ENCODE assay signal across 15 cellular contexts in genomic region chr11:114366331-114367243, GRCh38. TPM values are rescaled to one million over a fixed set of nuclear protein-coding genes. Genes with fewer than 3 reads are reported as not detected.
A peak's percentile ranks its signal among the peaks of the same experiment; 100 is the strongest.
DNase-seq lines count a peak whose midpoint lies in the region; ATAC-seq, FAIRE-seq and TF ChIP-seq lines count a peak whose summit lies in the region.
"Had no signal": no experiment of that assay in that cellular context is flagged by ENCODE, and none has a peak within 500 bp of the region (broad histone marks: within the 10 kb centered on the region; RNA-seq: fewer than 3 reads in every experiment).

No MANE protein-coding gene starts in this region.

- CTCF ChIA-PET in CD4-positive, alpha-beta T cell (lab: Charles Lee): no interaction called here

- no peaks in the 10 kb centered on the region for H4K20me1 ChIP-seq in smooth muscle cell (ENCODE audit: low read depth)

- no peaks in the 10 kb centered on the region for H3F3A ChIP-seq in smooth muscle cell (ENCODE audit: low read depth)

- peak; percentile 92 for FAIRE-seq in H54 (lab: Jason Lieb, UNC)
- no peak for FAIRE-seq in frontal cortex (lab: Jason Lieb, UNC)
- FAIRE-seq: colon, small intestine had no signal

- no peaks in the 10 kb centered on the region for H3K4me1 Mint-ChIP-seq in CD4-positive, alpha-beta T cell (ENCODE audit: low read depth)

- H3K9me3 ChIP-seq in smooth muscle cell (replicated peaks; ENCODE audit: low read depth): no peaks in the 10 kb centered on the region
- no peaks in the 10 kb centered on the region for H3K9me3 ChIP-seq in CD4-positive, alpha-beta T cell (ENCODE audit: control insufficient read depth, low read length)
- no peaks in the 10 kb centered on the region for H3K9me3 ChIP-seq in upper lobe of right lung
- H3K9me3 ChIP-seq: mucosa of descending colon had no signal

- POLR2A ChIA-PET in CD4-positive, alpha-beta T cell (lab: Charles Lee): no interaction called here

- TF ChIP-seq CTCF in fibroblast of villous mesenchyme (IDR thresholded peaks at IDR 0.05; ENCODE audit: insufficient read depth, low read depth, low read length) (no peak), smooth muscle cell (IDR thresholded peaks at IDR 0.05; ENCODE audit: borderline replicate concordance, insufficient read depth, poor library complexity, severe bottlenecking) (no peak), upper lobe of right lung (IDR thresholded peaks at IDR 0.05) (no peak)
- TF ChIP-seq CTCF in CD4-positive, alpha-beta T cell (IDR thresholded peaks at IDR 0.05): no peak

- no peaks in the 10 kb centered on the region for H3K36me3 Mint-ChIP-seq in CD4-positive, alpha-beta T cell (ENCODE audit: low read depth)
- H3K36me3 Mint-ChIP-seq: WTC11 had no signal

- no peak for TF ChIP-seq POLR2A in H54 (IDR thresholded peaks at IDR 0.05; ENCODE audit: low read depth, low read length)

- no peaks in the 10 kb centered on the region for H3K9me3 Mint-ChIP-seq in CD4-positive, alpha-beta T cell
- H3K9me3 Mint-ChIP-seq: WTC11 had no signal

- H3K4me3 ChIP-seq in fibroblast of villous mesenchyme (ENCODE audit: low read depth, low read length) (no peak overlapping the region), smooth muscle cell (no peak overlapping the region), upper lobe of right lung (no peak overlapping the region)
- H3K4me3 ChIP-seq: mucosa of descending colon had no signal

- peak overlapping the region; percentile 14 for H3K9ac ChIP-seq in smooth muscle cell (ENCODE audit: low read depth)

- DNase-seq in H54 (ENCODE audit: insufficient read length, low spot score): peak; percentile 10
- peak; percentile 12 for DNase-seq in T1000 (lab: John Stamatoyannopoulos, UW)
- DNase-seq in fibroblast of villous mesenchyme (ENCODE audit: low read depth): peak; percentile 49
- DNase-seq in smooth muscle cell (lab: John Stamatoyannopoulos, UW; ENCODE audit: unreplicated experiment): no peak
- DNase-seq in CD4-positive, alpha-beta T cell: no peak
- no peak for DNase-seq in upper lobe of right lung
- DNase-seq in frontal cortex (ENCODE audit: low spot score in 2 of 2): no peak
- DNase-seq: DMS153, hypothalamus, mucosa of descending colon, NCI-H1930, small intestine had no signal

- H3K79me2 ChIP-seq in smooth muscle cell (ENCODE audit: low read depth): no peaks in the 10 kb centered on the region

- no peak overlapping the region for H3K27ac Mint-ChIP-seq in CD4-positive, alpha-beta T cell
- H3K27ac Mint-ChIP-seq: WTC11 had no signal

- H3K27me3 ChIP-seq in smooth muscle cell (ENCODE audit: low read depth) (no peaks in the 10 kb centered on the region), upper lobe of right lung (peaks cover 7% of the 10 kb centered on the region)
- peaks cover 6% of the 10 kb centered on the region for H3K27me3 ChIP-seq in CD4-positive, alpha-beta T cell (ENCODE audit: control insufficient read depth, insufficient read depth, low read length)

- ATAC-seq in CD4-positive, alpha-beta T cell (ENCODE audit: poor library complexity): no peak
- no peak for ATAC-seq in upper lobe of right lung
- ATAC-seq in HG03139 (IDR thresholded peaks at IDR 0.05; ENCODE audit: unreplicated experiment): no peak
- ATAC-seq: mucosa of descending colon, WTC11 had no signal

- intact Hi-C loops in CD4-positive, alpha-beta T cell (cut with DNase I, micrococcal nuclease): no loop called here
- intact Hi-C loops in upper lobe of right lung (cut with DNase I): no loop called here

- H3K4me2 ChIP-seq in smooth muscle cell: peak overlapping the region; percentile 61

- peak overlapping the region; percentile 5 for H2AFZ ChIP-seq in smooth muscle cell (ENCODE audit: low read depth)

- H3K4me3 Mint-ChIP-seq in CD4-positive, alpha-beta T cell: no peak overlapping the region
- H3K4me3 Mint-ChIP-seq: WTC11 had no signal

- no peaks in the 10 kb centered on the region for H3K36me3 ChIP-seq in smooth muscle cell (ENCODE audit: low read depth)
- no peaks in the 10 kb centered on the region for H3K36me3 ChIP-seq in upper lobe of right lung

- peaks cover 29% of the 10 kb centered on the region for H3K27me3 Mint-ChIP-seq in CD4-positive, alpha-beta T cell

- H3K27ac ChIP-seq in smooth muscle cell (ENCODE audit: low read depth) (peak overlapping the region; percentile 51), upper lobe of right lung (no peak overlapping the region)
- H3K27ac ChIP-seq in CD4-positive, alpha-beta T cell (ENCODE audit: low read depth, low read length): no peak overlapping the region

- 69% methylated on average over 13 of the region's 13 CpGs for WGBS in smooth muscle cell (ENCODE audit: low lambda C conversion rate)

- H3K4me1 ChIP-seq in smooth muscle cell (ENCODE audit: low read depth): no peaks in the 10 kb centered on the region
- no peaks in the 10 kb centered on the region for H3K4me1 ChIP-seq in upper lobe of right lung

RNA-seq across cellular contexts. Expression of gene C11orf71, which starts 33.7 kb away (rescaled TPM):
- total RNA-seq in fibroblast of villous mesenchyme (2.9 and 3.5 TPM in 2 replicates), smooth muscle cell (2.0 and 3.8 TPM in 2 replicates), upper lobe of right lung (8.1 TPM), frontal cortex (13.9 TPM)
- polyA plus RNA-seq in smooth muscle cell: 1.3 TPM in 2 replicates
- total RNA-seq in CD4-positive, alpha-beta T cell: 1 to 10 TPM; 6.1 to 7.6 TPM

RNA-seq across cellular contexts. Expression of gene RBM7, which starts 33.9 kb away (rescaled TPM):
- 30.6 and 53.1 TPM in 2 replicates for total RNA-seq in fibroblast of villous mesenchyme
- total RNA-seq in smooth muscle cell: 79.0 and 90.9 TPM in 2 replicates
- polyA plus RNA-seq in smooth muscle cell: 39.7 and 47.1 TPM in 2 replicates
- total RNA-seq in CD4-positive, alpha-beta T cell: 10 to 100 TPM; 76.1 to 81.9 TPM
- 30.1 TPM for total RNA-seq in upper lobe of right lung
- 25.7 TPM for total RNA-seq in frontal cortex

Comparison
In these comparisons a context has a peak if more than half of its experiments do, and no peak if none do; other contexts are left out.
1. DNase-seq: peak in H54 (single experiment), T1000 (single experiment) and fibroblast of villous mesenchyme (single experiment); none in smooth muscle cell (single experiment), CD4-positive, alpha-beta T cell (0 of 10), upper lobe of right lung (single experiment) and frontal cortex (0 of 2).